In the genomic region with DNA sequence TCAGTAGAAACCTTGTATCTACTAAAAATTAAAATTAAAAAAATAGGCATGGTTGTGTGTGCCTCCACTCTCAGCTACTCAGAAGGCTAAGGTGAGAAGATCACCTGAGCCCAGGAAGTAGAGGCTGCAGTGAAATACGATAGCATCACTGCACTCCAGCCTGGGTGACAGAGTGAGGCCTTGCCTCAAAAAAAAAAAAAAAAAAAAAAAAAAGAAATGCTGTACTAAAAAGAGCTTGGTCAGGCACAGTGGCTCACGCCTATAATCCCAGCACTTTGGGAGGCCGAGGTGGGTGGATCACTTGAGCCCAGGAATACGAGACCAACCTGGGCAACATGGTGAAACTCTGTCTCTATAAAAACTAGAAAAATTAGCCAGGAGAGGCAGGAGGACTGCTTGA, we compare ENCODE assay signal across 22 cellular contexts.
"Had no signal": no experiment of that assay in that cellular context is flagged by ENCODE, and none has a peak within 500 bp of the region (broad histone marks: within the 10 kb centered on the region; RNA-seq: fewer than 3 reads in every experiment).

No MANE protein-coding gene starts in this region.

- H3K27me3 Mint-ChIP-seq: activated CD8-positive, alpha-beta T cell treated with anti-CD3 and anti-CD28 coated beads for 36 hours; stimulated activated memory B cell treated with anti-CD40 and anti-IgM and Interleukin-4, amounts not matched to agents 10 μg/mL and 1 μg/mL and 100 μg/mL, for 72 hours had no signal

- DNase-seq: activated CD4-positive, alpha-beta T cell treated with anti-CD3 and anti-CD28 coated beads, Interleukin-2, amount 10 ng/mL, durations not matched to agents 24 days and 14 days; activated CD8-positive, alpha-beta T cell treated with anti-CD3 and anti-CD28 coated beads for 36 hours; activated naive CD4-positive, alpha-beta T cell treated with anti-CD3 and anti-CD28 coated beads for 36 hours; activated T-cell treated with anti-CD3 and anti-CD28 coated beads, Interleukin-2, amount 50 U/mL, for 1 hour; body of pancreas; caudate nucleus; dorsolateral prefrontal cortex; foreskin keratinocyte; kidney; left lung; midbrain; nephron progenitor cell; nucleus accumbens; posterior cingulate gyrus; retina; spleen; stimulated activated CD4-positive, alpha-beta T cell treated with anti-CD3 and anti-CD28 coated beads, Interleukin-4, amount 100 ng/mL, for 4 hours; testis; upper lobe of right lung had no signal

- H3K9me3 Mint-ChIP-seq: activated CD4-positive, alpha-beta T cell treated with anti-CD3 and anti-CD28 coated beads, Interleukin-2, amount 10 ng/mL, durations not matched to agents 24 days and 14 days; activated CD8-positive, alpha-beta T cell treated with anti-CD3 and anti-CD28 coated beads for 36 hours; activated naive CD4-positive, alpha-beta T cell treated with anti-CD3 and anti-CD28 coated beads for 36 hours; activated T-helper 2 cell treated with anti-CD3 and anti-CD28 coated beads, Interferon-gamma antibody, Interleukin-2, Interleukin-4, amounts not matched to agents 10 μg/mL and 5 μg/mL and 100 μg/mL, durations not matched to agents 14 hours and 24 hours and 36 hours; nephron progenitor cell; stimulated activated memory B cell treated with anti-CD40 and anti-IgM and Interleukin-4, amounts not matched to agents 10 μg/mL and 1 μg/mL and 100 μg/mL, for 72 hours had no signal

- H3K27ac Mint-ChIP-seq: activated CD4-positive, alpha-beta T cell treated with anti-CD3 and anti-CD28 coated beads, Interleukin-2, amount 10 ng/mL, durations not matched to agents 24 days and 14 days; activated CD8-positive, alpha-beta T cell treated with anti-CD3 and anti-CD28 coated beads for 36 hours; activated naive CD4-positive, alpha-beta T cell treated with anti-CD3 and anti-CD28 coated beads for 36 hours; activated T-helper 2 cell treated with anti-CD3 and anti-CD28 coated beads, Interferon-gamma antibody, Interleukin-2, Interleukin-4, amounts not matched to agents 10 μg/mL and 5 μg/mL and 100 μg/mL, durations not matched to agents 14 hours and 24 hours and 36 hours; stimulated activated memory B cell treated with anti-CD40 and anti-IgM and Interleukin-4, amounts not matched to agents 10 μg/mL and 1 μg/mL and 100 μg/mL, for 72 hours had no signal

- H3K4me3 Mint-ChIP-seq: activated CD4-positive, alpha-beta T cell treated with anti-CD3 and anti-CD28 coated beads, Interleukin-2, amount 10 ng/mL, durations not matched to agents 24 days and 14 days; activated CD8-positive, alpha-beta T cell treated with anti-CD3 and anti-CD28 coated beads for 36 hours; activated naive CD4-positive, alpha-beta T cell treated with anti-CD3 and anti-CD28 coated beads for 36 hours; nephron progenitor cell; stimulated activated memory B cell treated with anti-CD40 and anti-IgM and Interleukin-4, amounts not matched to agents 10 μg/mL and 1 μg/mL and 100 μg/mL, for 72 hours had no signal

- ATAC-seq: activated CD8-positive, alpha-beta T cell treated with anti-CD3 and anti-CD28 coated beads for 36 hours; body of pancreas; foreskin keratinocyte; left lung; stimulated activated memory B cell treated with anti-CD40 and anti-IgM and Interleukin-4, amounts not matched to agents 10 μg/mL and 1 μg/mL and 100 μg/mL, for 72 hours; upper lobe of right lung had no signal

- H3K36me3 Mint-ChIP-seq: stimulated activated memory B cell treated with anti-CD40 and anti-IgM and Interleukin-4, amounts not matched to agents 10 μg/mL and 1 μg/mL and 100 μg/mL, for 72 hours had no signal

- H3K27ac ChIP-seq: body of pancreas, dorsolateral prefrontal cortex, epithelial cell of prostate, foreskin keratinocyte, left lung, spleen, testis, upper lobe of right lung had no signal

- H3K4me1 Mint-ChIP-seq: activated CD4-positive, alpha-beta T cell treated with anti-CD3 and anti-CD28 coated beads, Interleukin-2, amount 10 ng/mL, durations not matched to agents 24 days and 14 days had no signal
